In the genomic region with DNA sequence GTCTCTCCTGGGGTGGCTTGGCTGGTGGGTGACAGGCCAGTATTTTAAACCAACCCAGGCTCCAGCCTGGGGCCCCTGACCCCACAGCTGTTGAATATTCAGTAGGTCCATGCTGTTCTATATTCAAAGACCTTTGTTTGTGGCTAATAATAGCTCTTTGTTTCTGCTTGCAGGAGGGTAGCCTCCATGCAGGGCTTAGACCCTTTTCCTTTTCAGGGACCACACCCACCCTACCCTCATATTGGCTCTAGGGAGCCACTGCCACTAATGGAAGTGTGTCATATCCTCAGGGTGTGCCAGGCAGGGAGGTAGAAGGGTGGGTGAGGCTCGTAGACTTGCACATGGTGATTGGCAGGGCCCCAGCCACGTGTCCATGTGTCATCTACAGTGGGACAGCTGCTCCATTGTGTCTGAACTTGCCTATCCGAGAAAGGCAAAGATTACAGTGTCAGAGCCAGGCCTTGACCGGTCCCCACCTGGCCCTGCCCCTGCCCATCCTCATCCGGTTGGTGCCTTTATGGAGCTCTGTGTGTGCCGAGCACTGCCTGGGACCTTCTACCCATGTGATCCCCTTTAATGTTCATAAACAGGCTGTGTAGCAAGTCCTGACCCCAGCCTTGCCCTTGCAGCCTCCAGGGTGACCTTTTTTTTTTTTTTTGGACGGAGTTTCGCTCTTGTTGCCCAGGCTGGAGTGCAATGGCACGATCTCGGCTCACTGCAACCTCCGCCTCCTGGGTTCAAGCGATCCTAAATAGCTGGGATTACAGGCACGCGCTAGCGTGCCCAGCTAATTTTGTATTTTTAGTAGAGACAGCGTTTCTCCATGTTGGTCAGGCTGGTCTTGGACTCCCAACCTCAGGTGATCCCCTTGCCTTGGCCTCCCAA, we compare ENCODE assay signal across 11 cellular contexts. TPM values are rescaled to one million over a fixed set of nuclear protein-coding genes. Genes with fewer than 3 reads are reported as not detected.
DNase-seq lines count a peak whose midpoint lies in the region.
"Had no signal": no experiment of that assay in that cellular context is flagged by ENCODE, and none has a peak within 500 bp of the region (broad histone marks: within the 10 kb centered on the region; RNA-seq: fewer than 3 reads in every experiment).

No MANE protein-coding gene starts in this region.

- DNase-seq in NCI-H146 (lab: John Stamatoyannopoulos, UW) (peak; percentile 34), NCI-H146 treated with DMSO at 0.1 percent for 48 hours (lab: John Stamatoyannopoulos, UW; ENCODE audit: unreplicated experiment) (no peak), caudate nucleus (lab: John Stamatoyannopoulos, UW) (peak; percentile 16 to 95 (median 86)), kidney tubule cell (ENCODE audit: low spot score) (peak; percentile 34), ureter (ENCODE audit: low spot score) (peak; percentile 91), NCI-H2081 (lab: John Stamatoyannopoulos, UW) (no peak), KBM-7 (no peak), NCI-H2081 treated with DMSO at 0.1 percent for 48 hours (lab: John Stamatoyannopoulos, UW) (no peak)
- DNase-seq: activated CD4-positive, alpha-beta T cell treated with anti-CD3 and anti-CD28 coated beads for 36 hours; naive thymus-derived CD4-positive, alpha-beta T cell; stimulated activated CD8-positive, alpha-beta memory T cell treated with anti-CD3 and anti-CD28 coated beads, Interleukin-4, amount 100 ng/mL, for 48 hours had no signal

- peak overlapping the region; percentile 97 for H3K27ac ChIP-seq in caudate nucleus (ENCODE audit: low read depth, low read length)

- in situ Hi-C loops in KBM-7 (cut with MboI; ENCODE audit: low pct_unique_long_range_greater_than_20kb, low sequenced_read_pairs): no loop called here

RNA-seq across cellular contexts. Expression of a gene that starts 22.1 kb away (rescaled TPM):
- 18.6 TPM for total RNA-seq in ureter
- total RNA-seq: activated CD4-positive, alpha-beta T cell treated with anti-CD3 and anti-CD28 coated beads for 36 hours had no signal

Comparison
In these comparisons a context has a peak if more than half of its experiments do, and no peak if none do; other contexts are left out.
1. DNase-seq: peak in NCI-H146 (single experiment), caudate nucleus (61 of 61), kidney tubule cell (single experiment) and ureter (single experiment); none in NCI-H146 treated with DMSO at 0.1 percent for 48 hours (single experiment), NCI-H2081 (0 of 2), KBM-7 (single experiment) and NCI-H2081 treated with DMSO at 0.1 percent for 48 hours (single experiment).